In the genomic region with DNA sequence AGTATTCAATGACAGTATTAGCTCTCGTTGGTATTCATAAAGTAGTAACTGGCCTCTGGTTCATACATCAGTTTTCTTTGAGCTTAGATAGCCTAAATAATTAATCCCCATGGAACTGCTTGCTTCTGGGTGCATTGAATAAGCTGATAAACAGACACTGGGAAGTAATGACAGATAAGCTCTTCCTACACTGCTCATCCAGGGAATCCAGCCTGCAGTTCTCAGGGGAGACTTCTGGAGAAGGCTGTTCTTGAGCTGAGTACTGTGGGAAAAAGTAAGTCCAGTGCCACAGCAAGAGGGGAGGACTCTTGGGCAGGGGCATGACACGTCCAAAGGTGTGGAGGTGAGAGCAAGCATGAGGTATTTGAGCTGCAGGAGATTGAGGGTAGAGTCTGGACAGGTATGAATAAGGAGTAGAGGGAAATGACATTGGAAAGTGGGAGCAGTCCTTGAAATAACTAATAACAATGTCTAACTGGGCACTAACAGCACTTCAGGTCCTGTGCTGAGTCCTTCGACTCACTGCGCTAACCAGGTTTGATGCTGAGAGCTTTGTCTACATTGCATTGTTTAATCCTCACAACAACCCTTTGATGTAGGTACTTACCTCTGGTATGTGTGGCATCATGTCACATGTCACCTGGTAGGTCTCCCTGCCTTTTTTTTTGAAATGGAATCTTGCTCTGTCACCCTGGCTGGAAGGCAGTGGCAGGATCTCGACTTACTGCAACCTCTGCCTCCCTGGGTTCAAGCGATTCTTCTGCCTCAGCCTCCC, we compare ENCODE assay signal across 18 cellular contexts. TPM values are rescaled to one million over a fixed set of nuclear protein-coding genes. Genes with fewer than 3 reads are reported as not detected.
DNase-seq lines count a peak whose midpoint lies in the region; ATAC-seq, FAIRE-seq and TF ChIP-seq lines count a peak whose summit lies in the region.
"Had no signal": no experiment of that assay in that cellular context is flagged by ENCODE, and none has a peak within 500 bp of the region (broad histone marks: within the 10 kb centered on the region; RNA-seq: fewer than 3 reads in every experiment).

No MANE protein-coding gene starts in this region.

- peak overlapping the region; percentile 38 for H3K27ac ChIP-seq in HepG2 (ENCODE audit: extremely low read length, insufficient read depth, low read length)
- H3K27ac ChIP-seq in right lobe of liver = no peak overlapping the region
- H3K27ac ChIP-seq in mesenchymal stem cell (ENCODE audit: low read length, poor library complexity, severe bottlenecking) = no peak overlapping the region
- H3K27ac ChIP-seq: SJCRH30 had no signal

- FAIRE-seq in HepG2 (lab: Jason Lieb, UNC) = peak; percentile 23
- FAIRE-seq: GM12878 had no signal

- H3K9ac ChIP-seq in HepG2 (ENCODE audit: insufficient read depth, low read depth, low read length) = no peak overlapping the region
- no peak overlapping the region for H3K9ac ChIP-seq in mesenchymal stem cell (ENCODE audit: low read length)

- CTCF ChIA-PET in HepG2 (lab: Yijun Ruan, JAX; ENCODE audit: low intra/inter-chr PET ratio, low total read pairs) = no interaction called here
- CTCF ChIA-PET in T-cell (lab: Charles Lee) = interaction anchor here in 1 of 2 donors (0.9 to 1.0 kb wide), 2 partner anchors 26 to 85 kb away, joined by 3 to 5 read pairs; no protein-coding TSS in a partner anchor

- H2BK5ac ChIP-seq in mesenchymal stem cell (ENCODE audit: low read depth, low read length, poor library complexity, severe bottlenecking) = no peak overlapping the region

- H3K4me2 ChIP-seq in HepG2 (ENCODE audit: low read depth, low read length) (no peak overlapping the region), mesenchymal stem cell (ENCODE audit: low read length, poor library complexity, severe bottlenecking) (no peak overlapping the region)

- no peak for TF ChIP-seq RAD21 in HepG2 (CRISPR knock-in tag; IDR thresholded peaks at IDR 0.05)

- no peaks in the 10 kb centered on the region for H3K27me3 Mint-ChIP-seq in T-cell

- TF ChIP-seq CTCF in HepG2 (CRISPR knock-in tag; IDR thresholded peaks at IDR 0.05) (no peak), right lobe of liver (IDR thresholded peaks at IDR 0.05) (no peak)

- TF ChIP-seq POLR2A in HepG2 (IDR thresholded peaks at IDR 0.05; ENCODE audit: insufficient read depth in 1 of 2, low read depth in 2 of 2, low read length in 2 of 2) = no peak
- no peak for TF ChIP-seq POLR2A in right lobe of liver (IDR thresholded peaks at IDR 0.05)

- no peak overlapping the region for H2BK120ac ChIP-seq in mesenchymal stem cell (ENCODE audit: low read depth, low read length)

- H2BK12ac ChIP-seq in mesenchymal stem cell (ENCODE audit: low read length in 2 of 2) = peak overlapping the region in 1 of 2 experiments; percentile 45

- H3K9me3 ChIP-seq in HepG2 (ENCODE audit: low read length) (no peaks in the 10 kb centered on the region), right lobe of liver (no peaks in the 10 kb centered on the region), mesenchymal stem cell (ENCODE audit: control insufficient read depth, low read length) (no peaks in the 10 kb centered on the region)
- H3K9me3 ChIP-seq: SJCRH30, thoracic aorta had no signal

- ATAC-seq in HepG2 (peak; percentile 50; the same call in 2 of the 3 replicates), right lobe of liver (no peak), T-cell (replicated peaks in 1 of 4) (peak in 2 of 4 experiments; percentile 30 to 41)
- ATAC-seq: activated CD4-positive, CD25-positive, alpha-beta regulatory T cell treated with anti-CD3 and anti-CD28 coated beads, Interleukin-2, amount 50 U/mL, for 24 hours; GM12878 had no signal

- H4K20me1 ChIP-seq in HepG2 (ENCODE audit: insufficient read depth, low read length) = peaks cover 7% of the 10 kb centered on the region; the same call in 1 of the 2 replicates

- in situ Hi-C loops in HepG2 (cut with HindIII; ENCODE audit: extremely low pct_ligation_motif_present, low pct_unique_long_range_greater_than_20kb) = no loop called here

- no peaks in the 10 kb centered on the region for H3K27me3 ChIP-seq in HepG2 (ENCODE audit: control insufficient read depth in 1 of 2, insufficient read depth in 2 of 2, low read length in 2 of 2)
- H3K27me3 ChIP-seq in right lobe of liver = no peaks in the 10 kb centered on the region
- no peaks in the 10 kb centered on the region for H3K27me3 ChIP-seq in mesenchymal stem cell (ENCODE audit: control insufficient read depth in 1 of 2, insufficient read depth in 1 of 2, low read length in 2 of 2)
- H3K27me3 ChIP-seq: SJCRH30 had no signal

- peaks cover 42% of the 10 kb centered on the region for H3K79me2 ChIP-seq in HepG2 (ENCODE audit: insufficient read depth, low read length)

- H2BK15ac ChIP-seq in mesenchymal stem cell (ENCODE audit: low read depth, poor library complexity, severe bottlenecking) = no peak overlapping the region

- intact Hi-C loops in HepG2 (cut with micrococcal nuclease; ENCODE audit: unreplicated experiment) = no loop called here
- intact Hi-C loops in right lobe of liver (cut with DNase I) = no loop called here

- H3K27ac Mint-ChIP-seq in T-cell = peak overlapping the region; percentile 38 to 73

- H2AK5ac ChIP-seq in mesenchymal stem cell (ENCODE audit: low read length, severe bottlenecking) = peak overlapping the region; percentile 54

- H2AFZ ChIP-seq in HepG2 (ENCODE audit: low read length) (no peak overlapping the region), mesenchymal stem cell (ENCODE audit: low read depth, low read length) (no peak overlapping the region)

- no peak overlapping the region for H3K14ac ChIP-seq in mesenchymal stem cell (ENCODE audit: low read length in 2 of 2)

- DNase-seq in HepG2 (ENCODE audit: low spot score) (peak; percentile 84), right lobe of liver (no peak), T-cell (no peak), mesenchymal stem cell (no peak), T-helper 2 cell (no peak), NCI-H774 (lab: John Stamatoyannopoulos, UW) (no peak), CD1c-positive myeloid dendritic cell (ENCODE audit: extremely low spot score) (no peak)
- no peak for DNase-seq in activated CD4-positive, alpha-beta T cell treated with anti-CD3 and anti-CD28 coated beads, Interleukin-2, amount 50 U/mL, for 1 hour
- DNase-seq: activated T-cell treated with anti-CD3 and anti-CD28 coated beads for 4 hours; cortex of kidney; KG1; NCI-H1436; NCI-H748 treated with DMSO at 0.1 percent for 48 hours; SJCRH30; stimulated activated CD4-positive, alpha-beta T cell treated with anti-CD3 and anti-CD28 coated beads, Interleukin-15, amount 100 ng/mL, for 24 hours had no signal

- H3K4me3 Mint-ChIP-seq in T-cell = no peak overlapping the region

- peaks cover 73 to 76% (median 74%) of the 10 kb centered on the region in 3 donors for H3K4me1 Mint-ChIP-seq in T-cell

- H3K9me3 Mint-ChIP-seq in T-cell = no peaks in the 10 kb centered on the region

- H3K36me3 Mint-ChIP-seq in T-cell = peaks cover 15% of the 10 kb centered on the region

- H3K79me1 ChIP-seq in mesenchymal stem cell (replicated peaks; ENCODE audit: low read length, poor library complexity, severe bottlenecking) = peaks cover 29% of the 10 kb centered on the region

- WGBS in HepG2 (ENCODE audit: low lambda C conversion rate) = 70% methylated on average over 5 of the region's 6 CpGs
- 68% methylated on average over 4 of the region's 6 CpGs for WGBS in right lobe of liver (ENCODE audit: insufficient coverage, low coverage, low lambda C conversion rate, missing lambda C conversion rate)
- WGBS in mesenchymal stem cell = 91% methylated on average over 6 of the region's 6 CpGs

- TF ChIP-seq EP300 in HepG2 (IDR thresholded peaks at IDR 0.05; ENCODE audit: low read depth in 2 of 2, low read length in 2 of 2) (no peak), HepG2 (CRISPR knock-in tag; IDR thresholded peaks at IDR 0.05; ENCODE audit: borderline replicate concordance) (0 out of 2 replicates have a peak, but pooled peaks have one; percentile 15)

- no TSS peak for BruUV-seq in HepG2 (replicated peaks; lab: Mats Ljungman, UMichigan)

- H4K91ac ChIP-seq in mesenchymal stem cell (ENCODE audit: low read length) = no peak overlapping the region

- no peak overlapping the region for H3K18ac ChIP-seq in mesenchymal stem cell (ENCODE audit: low read depth in 1 of 2, low read length in 2 of 2)

- POLR2A ChIA-PET in HepG2 (lab: Yijun Ruan, JAX) = interaction anchor here (0.6 kb wide), 1 partner anchor 67 kb away, joined by 3 read pairs; no protein-coding TSS in a partner anchor
- POLR2A ChIA-PET in T-cell (lab: Charles Lee) = interaction anchor here (0.6 to 1.2 kb wide), 6 partner anchors 8 to 103 kb away, joined by 3 to 6 read pairs (median 3); no protein-coding TSS in a partner anchor

- H3K36me3 ChIP-seq in HepG2 (replicated peaks in 1 of 2; ENCODE audit: control insufficient read depth in 1 of 2, insufficient read depth in 2 of 2, low read length in 2 of 2) (no peaks in the 10 kb centered on the region; a peak in 1 of 5 replicates), right lobe of liver (no peaks in the 10 kb centered on the region), mesenchymal stem cell (ENCODE audit: control insufficient read depth in 1 of 2, insufficient read depth in 2 of 2, low read depth in 1 of 2, low read length in 2 of 2) (no peaks in the 10 kb centered on the region)
- H3K36me3 ChIP-seq: SJCRH30, thoracic aorta had no signal

- no peak overlapping the region for H3K4me3 ChIP-seq in HepG2 (replicated peaks in 1 of 3; ENCODE audit: insufficient read depth in 1 of 3, low read depth in 2 of 3, low read length in 3 of 3)
- no peak overlapping the region for H3K4me3 ChIP-seq in right lobe of liver
- no peak overlapping the region for H3K4me3 ChIP-seq in mesenchymal stem cell (ENCODE audit: insufficient read depth in 1 of 2, low read depth in 1 of 2, low read length in 2 of 2)
- H3K4me3 ChIP-seq: GM12878, SJCRH30 had no signal

- H3K23ac ChIP-seq in mesenchymal stem cell (ENCODE audit: low read length in 2 of 2) = no peak overlapping the region

- H3K4me1 ChIP-seq in HepG2 (ENCODE audit: insufficient read depth, low read length) (peaks cover 42% of the 10 kb centered on the region), right lobe of liver (peaks cover 0 to 28% (median 10%) of the 10 kb centered on the region in 4 donors), mesenchymal stem cell (ENCODE audit: control insufficient read depth, insufficient read depth, low read depth, low read length) (peaks cover 18% of the 10 kb centered on the region)

- no peak overlapping the region for H3K4ac ChIP-seq in mesenchymal stem cell (ENCODE audit: low read depth in 1 of 2, low read length in 2 of 2)

- no peak overlapping the region for H4K8ac ChIP-seq in mesenchymal stem cell (ENCODE audit: low read length)

RNA-seq across cellular contexts. Expression of gene GARRE1, which starts 7.2 kb away (rescaled TPM):
- total RNA-seq in HepG2 (2016; rRNA removed; fragmentation: Illumina TruSeq; extraction: Trizol) = 8.0 and 8.2 TPM in 2 replicates
- total RNA-seq in HepG2 (2016; cell fraction: cytosol; rRNA removed; fragmentation: Illumina TruSeq; extraction: Trizol; ENCODE audit: low read depth) = 2.1 and 3.3 TPM in 2 replicates
- total RNA-seq in HepG2 (2016; cell fraction: insoluble cytoplasmic fraction; rRNA removed; fragmentation: Illumina TruSeq; extraction: Trizol) = 8.1 and 8.3 TPM in 2 replicates
- total RNA-seq in HepG2 (2016; cell fraction: membrane; rRNA removed; fragmentation: Illumina TruSeq; extraction: Trizol) = 3.8 and 4.8 TPM in 2 replicates
- 6.5 and 7.9 TPM in 2 replicates for total RNA-seq in HepG2 (2016; cell fraction: nucleus; rRNA removed; fragmentation: Illumina TruSeq; extraction: Trizol)
- polyA plus RNA-seq in HepG2 (2011; rRNA removed) = 11.7 and 11.8 TPM in 2 replicates
- polyA plus RNA-seq in HepG2 (2011; cell fraction: cytosol; rRNA removed) = 8.4 and 9.7 TPM in 2 replicates
- 15.3 and 16.2 TPM in 2 replicates for polyA plus RNA-seq in HepG2 (2011; cell fraction: nucleus; rRNA removed)
- 8.7 and 13.7 TPM in 2 replicates for polyA plus RNA-seq in HepG2 (2012)
- 0.29 and 0.33 TPM in 2 replicates for polyA plus RNA-seq in HepG2 (2016; cell fraction: cytosol; fragmentation: Illumina TruSeq; extraction: Trizol; ENCODE audit: low read depth)
- 4.5 and 5.5 TPM in 2 replicates for polyA plus RNA-seq in HepG2 (2016; cell fraction: insoluble cytoplasmic fraction; fragmentation: Illumina TruSeq; extraction: Trizol; ENCODE audit: low read depth)
- polyA plus RNA-seq in HepG2 (2016; cell fraction: membrane; fragmentation: Illumina TruSeq; extraction: Trizol; ENCODE audit: low read depth) = 0.94 and 1.1 TPM in 2 replicates
- polyA plus RNA-seq in HepG2 (2016; cell fraction: nucleus; fragmentation: Illumina TruSeq; extraction: Trizol; ENCODE audit: insufficient read depth, low read depth) = 11.6 and 15.6 TPM in 2 replicates
- 9.7 and 21.6 TPM in 2 replicates for polyA minus RNA-seq in HepG2 (2011; rRNA and poly(A)+ RNA removed; ENCODE audit: low replicate concordance)
- polyA minus RNA-seq in HepG2 (2011; cell fraction: cytosol; rRNA and poly(A)+ RNA removed) = 7.6 and 8.8 TPM in 2 replicates
- 13.0 and 16.4 TPM in 2 replicates for polyA minus RNA-seq in HepG2 (2011; cell fraction: nucleus; rRNA and poly(A)+ RNA removed)
- total RNA-seq in right lobe of liver = 10 to 100 TPM in 2 of 6 experiments, 1 to 10 TPM in 4; 8.1 to 19.4 (median 9.5) TPM
- 10 to 100 TPM; 31.8 to 51.6 (median 34.8) TPM for total RNA-seq in T-cell
- 20.0 TPM for polyA plus RNA-seq in mesenchymal stem cell (2013, experiment 1 of 2)
- polyA plus RNA-seq in mesenchymal stem cell (2013, experiment 2 of 2) = 17.3 TPM
